In genomic region chr9:85723220-85723619, GRCh38 we compare ENCODE assay signal across 12 cellular contexts. TPM values are rescaled to one million over a fixed set of nuclear protein-coding genes. Genes with fewer than 3 reads are reported as not detected.
DNase-seq lines count a peak whose midpoint lies in the region; ATAC-seq and TF ChIP-seq lines count a peak whose summit lies in the region.
"Had no signal": no experiment of that assay in that cellular context is flagged by ENCODE, and none has a peak within 500 bp of the region (broad histone marks: within the 10 kb centered on the region; RNA-seq: fewer than 3 reads in every experiment).

No MANE protein-coding gene starts in this region.

- H3K4me1 ChIP-seq in DND-41 (ENCODE audit: insufficient read depth, low read length): no peaks in the 10 kb centered on the region

- DNase-seq in DND-41 (peak; percentile 39), astrocyte of the spinal cord (ENCODE audit: low read depth, low spot score) (peak; percentile 45), NCI-H1048 (lab: John Stamatoyannopoulos, UW) (no peak), NCI-H2227 treated with DMSO at 0.1 percent for 48 hours (lab: John Stamatoyannopoulos, UW) (no peak)
- DNase-seq in activated CD4-positive, alpha-beta T cell treated with anti-CD3 and anti-CD28 coated beads for 1 hour: peak; percentile 25
- no peak for DNase-seq in natural killer cell treated with Interleukin-12 subunit alpha and Interleukin-12 subunit beta and Interleukin-15 and Interleukin-18, amount 100 ng/mL, for 72 hours (ENCODE audit: low spot score)
- DNase-seq: cortex of kidney, NCI-H446 treated with DMSO at 0.1 percent for 48 hours had no signal

- no peaks in the 10 kb centered on the region for H3K9me3 ChIP-seq in DND-41 (ENCODE audit: insufficient read depth, low read length, severe bottlenecking)
- H3K9me3 ChIP-seq: suprapubic skin had no signal

- H3K27me3 Mint-ChIP-seq in natural killer cell treated with Interleukin-12 subunit alpha and Interleukin-12 subunit beta and Interleukin-15 and Interleukin-18, amount 100 ng/mL, for 72 hours: no peaks in the 10 kb centered on the region
- H3K27me3 Mint-ChIP-seq: IgD-negative memory B cell had no signal

- H3K36me3 Mint-ChIP-seq in natural killer cell treated with Interleukin-12 subunit alpha and Interleukin-12 subunit beta and Interleukin-15 and Interleukin-18, amount 100 ng/mL, for 72 hours: peaks cover 16% of the 10 kb centered on the region

- H3K9me3 Mint-ChIP-seq in natural killer cell treated with Interleukin-12 subunit alpha and Interleukin-12 subunit beta and Interleukin-15 and Interleukin-18, amount 100 ng/mL, for 72 hours: peaks cover 4% of the 10 kb centered on the region

- H3K4me3 ChIP-seq in DND-41 (ENCODE audit: low read depth in 1 of 2, low read length in 2 of 2) (no peak overlapping the region), astrocyte of the spinal cord (ENCODE audit: low read depth, low read length) (no peak overlapping the region)
- H3K4me3 ChIP-seq: suprapubic skin had no signal

- in situ Hi-C loops in astrocyte of the spinal cord (cut with HindIII; ENCODE audit: low sequenced_read_pairs): no loop called here

- H3K27me3 ChIP-seq in DND-41 (ENCODE audit: insufficient read depth, low read length, poor library complexity): no peaks in the 10 kb centered on the region
- H3K27me3 ChIP-seq: suprapubic skin had no signal

- no peak overlapping the region for H3K27ac ChIP-seq in DND-41 (ENCODE audit: low read length)
- H3K27ac ChIP-seq: suprapubic skin had no signal

- H3K4me3 Mint-ChIP-seq in natural killer cell treated with Interleukin-12 subunit alpha and Interleukin-12 subunit beta and Interleukin-15 and Interleukin-18, amount 100 ng/mL, for 72 hours: no peak overlapping the region
- H3K4me3 Mint-ChIP-seq: IgD-negative memory B cell had no signal

- peaks cover 6% of the 10 kb centered on the region for H4K20me1 ChIP-seq in DND-41 (ENCODE audit: insufficient read depth, low read length)

- ATAC-seq in DND-41 (ENCODE audit: insufficient read depth, low read depth) (no peak), GM18868 (IDR thresholded peaks at IDR 0.05; ENCODE audit: unreplicated experiment) (no peak), HG03565 (IDR thresholded peaks at IDR 0.05; ENCODE audit: unreplicated experiment) (no peak)
- no peak for ATAC-seq in natural killer cell treated with Interleukin-12 subunit alpha and Interleukin-12 subunit beta and Interleukin-15 and Interleukin-18, amount 100 ng/mL, for 72 hours

- peaks cover 37% of the 10 kb centered on the region for H3K79me2 ChIP-seq in DND-41 (ENCODE audit: insufficient read depth, low read length)

- TF ChIP-seq CTCF in DND-41 (IDR thresholded peaks at IDR 0.05; ENCODE audit: borderline replicate concordance, extremely low read depth, low read length, poor library complexity, severe bottlenecking) (no peak), astrocyte of the spinal cord (IDR thresholded peaks at IDR 0.05; ENCODE audit: low read depth, low read length) (no peak)

- H3K4me1 Mint-ChIP-seq in natural killer cell treated with Interleukin-12 subunit alpha and Interleukin-12 subunit beta and Interleukin-15 and Interleukin-18, amount 100 ng/mL, for 72 hours (ENCODE audit: low read depth in 2 of 2): peaks cover 66 to 79% of the 10 kb centered on the region in 2 donors

- H3K36me3 ChIP-seq in DND-41 (ENCODE audit: insufficient read depth, low read length): peaks cover 4% of the 10 kb centered on the region; the same call in 1 of the 2 replicates
- H3K36me3 ChIP-seq: suprapubic skin had no signal

- H2AFZ ChIP-seq in DND-41 (ENCODE audit: low read depth, low read length): no peak overlapping the region

- no peak overlapping the region for H3K9ac ChIP-seq in DND-41 (ENCODE audit: low read depth, low read length)

- H3K27ac Mint-ChIP-seq in natural killer cell treated with Interleukin-12 subunit alpha and Interleukin-12 subunit beta and Interleukin-15 and Interleukin-18, amount 100 ng/mL, for 72 hours: peak overlapping the region; percentile 7 to 53

- no peak overlapping the region for H3K4me2 ChIP-seq in DND-41 (ENCODE audit: insufficient read depth, low read length)

RNA-seq across cellular contexts. Expression of gene AGTPBP1, which starts 18.5 kb away (rescaled TPM):
- 10 to 100 TPM; 41.1 to 49.6 TPM for total RNA-seq in natural killer cell treated with Interleukin-12 subunit alpha and Interleukin-12 subunit beta and Interleukin-15 and Interleukin-18, amount 100 ng/mL, for 72 hours

Comparison
In these comparisons a context has a peak if more than half of its experiments do, and no peak if none do; other contexts are left out.
1. DNase-seq: peak in DND-41 (single experiment), activated CD4-positive, alpha-beta T cell treated with anti-CD3 and anti-CD28 coated beads for 1 hour (single experiment) and astrocyte of the spinal cord (single experiment); none in natural killer cell treated with Interleukin-12 subunit alpha and Interleukin-12 subunit beta and Interleukin-15 and Interleukin-18, amount 100 ng/mL, for 72 hours (single experiment), NCI-H1048 (single experiment) and NCI-H2227 treated with DMSO at 0.1 percent for 48 hours (single experiment).